ENCODE assay signal across 1 cellular context in genomic region chr20:49919009-49919408, GRCh38.
A peak's percentile ranks its signal among the peaks of the same experiment; 100 is the strongest.
TF ChIP-seq lines count a peak whose summit lies in the region.

No MANE protein-coding gene starts in this region.

TF ChIP-seq in HEK293, 187 proteins besides CTCF, POLR2A, EP300 and RAD21 (continued from another document):
- TF ChIP-seq ZNF488 (tag by site-specific recombination; IDR thresholded peaks at IDR 0.05) = no peak
- no peak for TF ChIP-seq PBX3 (CRISPR knock-in tag; IDR thresholded peaks at IDR 0.05)
- TF ChIP-seq ZFHX2 (tag by site-specific recombination; conservative IDR thresholded peaks at IDR 0.05) = no peak
- peak; percentile 83 for TF ChIP-seq SCRT1 (tag by site-specific recombination; IDR thresholded peaks at IDR 0.05; ENCODE audit: borderline replicate concordance)
- peak; percentile 47 for TF ChIP-seq ZIC2 (tag by site-specific recombination; IDR thresholded peaks at IDR 0.05)
- TF ChIP-seq ZNF513 (tag by site-specific recombination; IDR thresholded peaks at IDR 0.05) = no peak
- TF ChIP-seq PRDM1 (tag by site-specific recombination; IDR thresholded peaks at IDR 0.05) = no peak
- no peak for TF ChIP-seq ZNF2 (tag by site-specific recombination; IDR thresholded peaks at IDR 0.05)
- TF ChIP-seq PRDM4 (tag by site-specific recombination; IDR thresholded peaks at IDR 0.05) = no peak
- no peak for TF ChIP-seq ZBTB11 (tag by site-specific recombination; conservative IDR thresholded peaks at IDR 0.05; ENCODE audit: low read depth)
- no peak for TF ChIP-seq ZNF146 (tag by site-specific recombination; IDR thresholded peaks at IDR 0.05)
- TF ChIP-seq ZNF677 (tag by site-specific recombination; IDR thresholded peaks at IDR 0.05) = no peak
- TF ChIP-seq ZNF626 (tag by site-specific recombination; IDR thresholded peaks at IDR 0.05) = no peak
- TF ChIP-seq ZNF629 (tag by site-specific recombination; IDR thresholded peaks at IDR 0.05) = no peak
TF ChIP-seq in HEK293: peak in this region for 4.
